13 cellular contexts compared by ENCODE assay signal in the genomic region with DNA sequence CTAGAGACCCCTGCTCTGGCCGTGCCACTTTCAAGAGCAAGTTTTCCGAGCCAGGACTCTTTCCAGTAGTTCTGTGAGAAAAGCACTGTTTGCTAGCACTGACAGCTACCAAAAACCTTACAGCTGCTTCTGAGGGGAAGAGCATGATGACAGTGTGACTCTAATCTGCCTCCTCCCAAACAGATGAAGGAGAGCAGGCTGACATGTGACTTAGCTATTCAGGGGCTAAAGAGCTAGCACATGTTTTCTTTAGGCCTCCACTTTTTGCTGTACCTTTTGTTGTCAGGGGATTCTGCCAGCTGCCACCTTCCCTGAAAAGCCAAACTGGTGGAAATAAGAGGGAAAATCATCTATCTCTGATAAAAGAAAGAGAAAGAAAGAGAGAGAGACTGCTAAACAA. TPM values are rescaled to one million over a fixed set of nuclear protein-coding genes. Genes with fewer than 3 reads are reported as not detected.
DNase-seq lines count a peak whose midpoint lies in the region; ATAC-seq and TF ChIP-seq lines count a peak whose summit lies in the region.
"Had no signal": no experiment of that assay in that cellular context is flagged by ENCODE, and none has a peak within 500 bp of the region (broad histone marks: within the 10 kb centered on the region; RNA-seq: fewer than 3 reads in every experiment).

No MANE protein-coding gene starts in this region.

- no peak for DNase-seq in AG04450 (ENCODE audit: low read depth, low spot score)
- peak; percentile 54 for DNase-seq in HCEC 1CT
- no peak for DNase-seq in SHP77 (lab: John Stamatoyannopoulos, UW)
- no peak for DNase-seq in NCI-H2029 (lab: John Stamatoyannopoulos, UW)
- no peak for DNase-seq in NOMO-1 (lab: John Stamatoyannopoulos, UW; ENCODE audit: unreplicated experiment in 2 of 2)
- DNase-seq in kidney glomerular epithelial cell (lab: John Stamatoyannopoulos, UW): no peak
- DNase-seq: activated naive CD4-positive, alpha-beta T cell treated with anti-CD3 and anti-CD28 coated beads, Interleukin-2, amount 10 ng/mL, durations not matched to agents 7 days and 5 days; CD4-positive, alpha-beta memory T cell; cerebellar nuclear complex; NCI-H748 treated with DMSO at 0.1 percent for 48 hours had no signal

- H3K9ac ChIP-seq in mucosa of rectum (ENCODE audit: low read depth in 1 of 2, low read length in 2 of 2): no peak overlapping the region

- H3K4me1 ChIP-seq in mucosa of rectum (ENCODE audit: control insufficient read depth in 2 of 2, insufficient read depth in 2 of 2, low read length in 2 of 2): peaks cover 0 to under 1% of the 10 kb centered on the region in 2 donors

- POLR2A ChIA-PET in AG04450 (lab: Yijun Ruan, JAX): no interaction called here

- peaks cover 34% of the 10 kb centered on the region for H3K36me3 Mint-ChIP-seq in activated T-helper 17 cell treated with anti-CD3 and anti-CD28 coated beads, Interleukin-2, amount 50 U/mL, for 72 hours (ENCODE audit: low read depth)

- no peaks in the 10 kb centered on the region for H3K27me3 ChIP-seq in AG04450 (ENCODE audit: control insufficient read depth, insufficient read depth, low read length)
- no peaks in the 10 kb centered on the region for H3K27me3 ChIP-seq in mucosa of rectum (ENCODE audit: control insufficient read depth in 2 of 2, insufficient read depth in 2 of 2, low read length in 2 of 2)

- H3K9me3 Mint-ChIP-seq in activated T-helper 17 cell treated with anti-CD3 and anti-CD28 coated beads, Interleukin-2, amount 50 U/mL, for 72 hours: peaks cover 4% of the 10 kb centered on the region
- H3K9me3 Mint-ChIP-seq: activated naive CD4-positive, alpha-beta T cell treated with anti-CD3 and anti-CD28 coated beads, Interleukin-2, amount 10 ng/mL, durations not matched to agents 7 days and 5 days had no signal

- TF ChIP-seq CTCF in AG04450 (IDR thresholded peaks at IDR 0.05; ENCODE audit: low read depth, low read length): no peak

- H3K4me3 ChIP-seq in AG04450 (ENCODE audit: low read depth, low read length) (no peak overlapping the region), mucosa of rectum (ENCODE audit: low read length in 2 of 2) (no peak overlapping the region)

- H3K9me3 ChIP-seq in AG04450 (ENCODE audit: control insufficient read depth, insufficient read depth, low read length) (no peaks in the 10 kb centered on the region), mucosa of rectum (ENCODE audit: control insufficient read depth in 2 of 2, low read length in 2 of 2) (no peaks in the 10 kb centered on the region)

- H3K4me1 Mint-ChIP-seq in activated T-helper 17 cell treated with anti-CD3 and anti-CD28 coated beads, Interleukin-2, amount 50 U/mL, for 72 hours: peaks cover 32% of the 10 kb centered on the region

- peak overlapping the region; percentile 75 for H3K27ac ChIP-seq in AG04450 (ENCODE audit: low read depth, low read length)
- peak overlapping the region; percentile 1 to 11 for H3K27ac ChIP-seq in mucosa of rectum (ENCODE audit: low read depth in 2 of 2, low read length in 2 of 2)

- H3K27ac Mint-ChIP-seq in activated T-helper 17 cell treated with anti-CD3 and anti-CD28 coated beads, Interleukin-2, amount 50 U/mL, for 72 hours: peak overlapping the region; percentile 80
- H3K27ac Mint-ChIP-seq: activated naive CD4-positive, alpha-beta T cell treated with anti-CD3 and anti-CD28 coated beads, Interleukin-2, amount 10 ng/mL, durations not matched to agents 7 days and 5 days had no signal

- peak; percentile 18 for ATAC-seq in activated T-helper 17 cell treated with anti-CD3 and anti-CD28 coated beads, Interleukin-2, amount 50 U/mL, for 72 hours (replicated peaks)

- CTCF ChIA-PET in AG04450 (lab: Charles Lee): interaction anchor here (0.5 kb wide), 1 partner anchor 70 kb away, joined by 7 read pairs; no protein-coding TSS in a partner anchor

- no peaks in the 10 kb centered on the region for H3K27me3 Mint-ChIP-seq in activated T-helper 17 cell treated with anti-CD3 and anti-CD28 coated beads, Interleukin-2, amount 50 U/mL, for 72 hours
- H3K27me3 Mint-ChIP-seq: activated naive CD4-positive, alpha-beta T cell treated with anti-CD3 and anti-CD28 coated beads, Interleukin-2, amount 10 ng/mL, durations not matched to agents 7 days and 5 days; CD4-positive, alpha-beta memory T cell had no signal

- H3K4me3 Mint-ChIP-seq in activated T-helper 17 cell treated with anti-CD3 and anti-CD28 coated beads, Interleukin-2, amount 50 U/mL, for 72 hours: peak overlapping the region; percentile 44
- H3K4me3 Mint-ChIP-seq: activated naive CD4-positive, alpha-beta T cell treated with anti-CD3 and anti-CD28 coated beads, Interleukin-2, amount 10 ng/mL, durations not matched to agents 7 days and 5 days; CD4-positive, alpha-beta memory T cell had no signal

- H3K36me3 ChIP-seq in mucosa of rectum (ENCODE audit: control insufficient read depth in 2 of 2, insufficient read depth in 2 of 2, low read length in 2 of 2): peaks cover 0 to 4% of the 10 kb centered on the region in 2 donors

RNA-seq across cellular contexts. Expression of gene POPDC2, which starts 17.3 kb away (rescaled TPM):
- 0.38 and 0.43 TPM in 2 replicates for polyA plus RNA-seq in AG04450 (2011; rRNA removed)
- polyA minus RNA-seq in AG04450 (2011; rRNA and poly(A)+ RNA removed): 0.48 and 0.55 TPM in 2 replicates
- total RNA-seq in activated T-helper 17 cell treated with anti-CD3 and anti-CD28 coated beads, Interleukin-2, amount 50 U/mL, for 72 hours: 1 to 10 TPM; 4.0 to 4.7 TPM

RNA-seq across cellular contexts. Expression of gene COX17, which starts 34.1 kb away (rescaled TPM):
- 19.2 and 20.0 TPM in 2 replicates for polyA plus RNA-seq in AG04450 (2011; rRNA removed)
- polyA minus RNA-seq in AG04450 (2011; rRNA and poly(A)+ RNA removed): 5.2 and 5.6 TPM in 2 replicates
- total RNA-seq in activated T-helper 17 cell treated with anti-CD3 and anti-CD28 coated beads, Interleukin-2, amount 50 U/mL, for 72 hours: 10 to 100 TPM; 55.7 to 65.4 TPM

RNA-seq across cellular contexts. Expression of gene PLA1A, which starts 45.4 kb away (rescaled TPM):
- not detected in 2 replicates for polyA plus RNA-seq in AG04450 (2011; rRNA removed)
- polyA minus RNA-seq in AG04450 (2011; rRNA and poly(A)+ RNA removed): not detected in 2 replicates
- total RNA-seq in activated T-helper 17 cell treated with anti-CD3 and anti-CD28 coated beads, Interleukin-2, amount 50 U/mL, for 72 hours: under 1 TPM; 0.34 to 0.39 TPM
- total RNA-seq: CD4-positive, alpha-beta memory T cell had no signal
- polyA plus RNA-seq: CD4-positive, alpha-beta memory T cell; neural cell had no signal

RNA-seq across cellular contexts. Expression of gene CFAP91, which starts 59.7 kb away (rescaled TPM):
- not detected in 2 replicates for polyA plus RNA-seq in AG04450 (2011; rRNA removed)
- not detected in 2 replicates for polyA minus RNA-seq in AG04450 (2011; rRNA and poly(A)+ RNA removed)
- 1 to 10 TPM in 1 of 2 donors, not detected in 1; 1.6 TPM for total RNA-seq in activated T-helper 17 cell treated with anti-CD3 and anti-CD28 coated beads, Interleukin-2, amount 50 U/mL, for 72 hours
